In the genomic region with DNA sequence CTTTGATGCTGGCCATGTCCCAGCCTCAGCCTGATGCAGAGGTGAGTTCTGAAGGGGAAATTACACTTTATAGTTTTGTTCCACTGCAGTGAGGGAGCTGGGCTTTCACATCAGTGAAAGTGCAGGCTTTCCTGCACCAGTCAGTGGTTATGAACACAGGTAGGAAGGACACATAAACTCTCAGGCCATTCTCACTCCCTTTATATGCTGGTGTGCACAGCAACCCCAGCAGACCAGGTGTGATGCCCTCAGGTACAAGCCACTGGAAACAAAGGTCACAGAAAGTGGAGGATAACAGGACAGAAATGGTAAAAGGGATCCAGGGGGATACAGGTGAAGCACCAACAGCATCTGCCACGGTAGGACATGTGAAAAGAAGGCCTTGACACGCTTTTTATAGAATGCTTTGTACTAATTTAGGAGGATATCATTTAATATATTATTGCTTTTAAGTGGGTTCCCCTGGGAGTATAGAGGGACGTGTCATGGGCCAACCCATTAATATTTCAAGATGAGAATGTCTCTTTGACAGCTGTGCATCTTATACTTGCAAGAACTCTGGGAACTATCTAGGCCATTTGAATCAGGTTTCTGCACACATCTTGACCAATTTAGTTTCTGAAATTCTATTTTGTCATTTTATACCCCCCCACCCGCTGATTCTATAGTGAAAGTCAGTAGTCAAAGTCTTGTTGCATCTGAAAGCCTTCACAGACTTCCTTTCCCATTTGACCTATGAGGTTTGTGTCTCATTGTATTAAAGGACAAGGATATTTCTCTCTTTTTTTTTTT, we compare ENCODE assay signal across 15 cellular contexts.
DNase-seq lines count a peak whose midpoint lies in the region; ATAC-seq and TF ChIP-seq lines count a peak whose summit lies in the region.
"Had no signal": no experiment of that assay in that cellular context is flagged by ENCODE, and none has a peak within 500 bp of the region (broad histone marks: within the 10 kb centered on the region; RNA-seq: fewer than 3 reads in every experiment).

No MANE protein-coding gene starts in this region.

- POLR2A ChIA-PET in HEK293T (lab: Yijun Ruan, JAX), result no interaction called here

- CTCF ChIA-PET in HEK293T (lab: Yijun Ruan, JAX), result no interaction called here

- in situ Hi-C loops in HAP-1 (cut with MboI; ENCODE audit: low sequenced_read_pairs), result no loop called here

- H3K4me1 ChIP-seq in BLaER1 (peaks cover 33% of the 10 kb centered on the region), HAP-1 (peaks cover 2% of the 10 kb centered on the region)
- H3K4me1 ChIP-seq: right lobe of liver, upper lobe of left lung had no signal

- DNase-seq in HAP-1 (ENCODE audit: low spot score in 2 of 2), result no peak
- no peak for DNase-seq in HuH-7.5 (ENCODE audit: low spot score)
- DNase-seq in HEK293T (ENCODE audit: extremely low spot score), result no peak
- DNase-seq: activated naive CD4-positive, alpha-beta T cell treated with anti-CD3 and anti-CD28 coated beads, Interleukin-2, amount 50 U/mL, for 16 hours; Calu3; NCI-H2171; right lobe of liver; SIG-M5; stimulated activated CD4-positive, alpha-beta T cell treated with anti-CD3 and anti-CD28 coated beads, Interleukin-4, amount 100 ng/mL, for 1 hour; upper lobe of left lung had no signal

- H3K4me2 ChIP-seq in BLaER1, result peak overlapping the region; percentile 46

- H3K9me3 ChIP-seq in BLaER1 (peaks cover 22% of the 10 kb centered on the region), HAP-1 (peaks cover 2% of the 10 kb centered on the region; the same call in 1 of the 2 replicates)
- H3K9me3 ChIP-seq: right lobe of liver, upper lobe of left lung had no signal

- no peak overlapping the region for H3K4me3 ChIP-seq in BLaER1
- H3K4me3 ChIP-seq in HAP-1, result no peak overlapping the region
- H3K4me3 ChIP-seq: right lobe of liver, upper lobe of left lung had no signal

- ATAC-seq in GM18505 (IDR thresholded peaks at IDR 0.05; ENCODE audit: unreplicated experiment) (peak; percentile 49), GM21526 (IDR thresholded peaks at IDR 0.05; ENCODE audit: low FRiP score, unreplicated experiment) (peak; percentile 61), HG03108 (IDR thresholded peaks at IDR 0.05; ENCODE audit: unreplicated experiment) (peak; percentile 50), HG02678 (IDR thresholded peaks at IDR 0.05; ENCODE audit: unreplicated experiment) (no peak)
- ATAC-seq: right lobe of liver had no signal

- H3K27ac ChIP-seq in BLaER1, result no peak overlapping the region
- H3K27ac ChIP-seq: right lobe of liver, upper lobe of left lung had no signal

- TF ChIP-seq POLR2A in GM18505 (IDR thresholded peaks at IDR 0.05; ENCODE audit: borderline replicate concordance, extremely low read depth, insufficient read depth, insufficient read length), result peak; percentile 50

- no peak overlapping the region for H3K9ac ChIP-seq in BLaER1

- H4K20me1 ChIP-seq in BLaER1, result no peaks in the 10 kb centered on the region

- no peaks in the 10 kb centered on the region for H3K27me3 ChIP-seq in BLaER1
- H3K27me3 ChIP-seq in HAP-1 (ENCODE audit: low read depth), result no peaks in the 10 kb centered on the region
- H3K27me3 ChIP-seq: right lobe of liver, upper lobe of left lung had no signal

- H3K36me3 ChIP-seq in BLaER1 (no peaks in the 10 kb centered on the region), HAP-1 (replicated peaks) (no peaks in the 10 kb centered on the region)
- H3K36me3 ChIP-seq: right lobe of liver, upper lobe of left lung had no signal

TF ChIP-seq in HEK293T, 16 proteins besides CTCF, POLR2A, EP300 and RAD21:
- no peak for TF ChIP-seq FOXM1 (IDR thresholded peaks at IDR 0.05; ENCODE audit: borderline replicate concordance)
- no peak for TF ChIP-seq BHLHE40 (IDR thresholded peaks at IDR 0.05; ENCODE audit: borderline replicate concordance)
- TF ChIP-seq LEF1 (IDR thresholded peaks at IDR 0.05; ENCODE audit: borderline replicate concordance), result no peak
- TF ChIP-seq SUZ12 (IDR thresholded peaks at IDR 0.05), result no peak
- TF ChIP-seq SP1 (IDR thresholded peaks at IDR 0.05), result no peak
- TF ChIP-seq CTBP1 (IDR thresholded peaks at IDR 0.05; ENCODE audit: borderline replicate concordance), result no peak
- no peak for TF ChIP-seq ARNT (IDR thresholded peaks at IDR 0.05)
- no peak for TF ChIP-seq HDGF (IDR thresholded peaks at IDR 0.05; ENCODE audit: borderline replicate concordance)
- TF ChIP-seq ZNF384 (IDR thresholded peaks at IDR 0.05), result no peak
- TF ChIP-seq TARDBP (IDR thresholded peaks at IDR 0.05), result no peak
- no peak for TF ChIP-seq FOXA1 (IDR thresholded peaks at IDR 0.05)
- TF ChIP-seq L3MBTL2 (conservative IDR thresholded peaks at IDR 0.05), result no peak
- TF ChIP-seq NFRKB (IDR thresholded peaks at IDR 0.05), result no peak
